Comparison of ENCODE assay signal across 9 cellular contexts in the genomic region with DNA sequence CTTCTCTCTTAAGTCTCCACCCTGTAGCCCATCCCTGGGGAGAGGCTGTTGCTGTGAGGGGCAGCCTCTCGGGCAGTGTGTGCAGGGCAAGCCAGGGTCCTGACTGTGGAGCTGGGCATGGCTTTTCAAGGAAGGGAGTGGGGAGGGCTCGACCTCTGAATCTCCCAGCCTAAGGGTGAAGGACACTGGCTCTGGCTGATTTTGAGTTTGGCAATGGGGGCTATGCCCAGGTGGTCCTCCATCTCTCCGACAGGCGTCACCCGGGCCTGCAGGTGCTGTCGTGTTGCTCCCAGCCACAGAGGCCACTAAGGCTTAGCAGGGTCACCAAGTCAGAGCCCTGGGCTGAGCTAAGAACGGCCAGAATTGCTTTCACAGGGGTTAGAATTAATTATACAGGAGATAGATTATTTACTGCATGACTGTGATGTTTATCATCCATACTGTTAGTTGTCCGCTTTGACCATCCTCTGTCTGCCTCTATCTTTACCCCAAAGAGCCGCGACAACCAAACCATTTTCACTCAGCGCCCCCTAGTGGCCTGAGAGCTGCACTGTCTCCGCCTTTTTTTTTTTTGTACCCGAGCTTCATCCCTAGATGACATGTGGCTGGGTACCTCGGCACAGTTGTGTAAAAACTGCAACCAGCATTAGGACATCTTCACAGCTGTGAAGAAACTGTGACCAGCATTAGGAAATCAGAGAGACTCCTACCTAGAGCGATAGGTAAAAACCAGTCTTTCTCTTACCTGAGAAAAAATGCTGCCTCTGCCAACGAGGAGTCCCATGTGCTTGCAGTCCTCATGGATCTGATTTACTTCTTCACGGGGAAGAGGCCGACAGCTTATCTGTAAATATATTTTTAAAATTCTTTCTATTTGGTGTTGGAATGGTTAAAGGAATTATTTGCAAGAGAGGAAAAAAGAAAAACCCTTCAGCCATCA. TPM values are rescaled to one million over a fixed set of nuclear protein-coding genes. Genes with fewer than 3 reads are reported as not detected.
A peak's percentile ranks its signal among the peaks of the same experiment; 100 is the strongest.
DNase-seq lines count a peak whose midpoint lies in the region; ATAC-seq, FAIRE-seq and TF ChIP-seq lines count a peak whose summit lies in the region.
"Had no signal": no experiment of that assay in that cellular context is flagged by ENCODE, and none has a peak within 500 bp of the region (broad histone marks: within the 10 kb centered on the region; RNA-seq: fewer than 3 reads in every experiment).

No MANE protein-coding gene starts in this region.

- H3K79me2 ChIP-seq in astrocyte (ENCODE audit: insufficient read depth, low read length) = no peaks in the 10 kb centered on the region

- peak; percentile 87 for TF ChIP-seq CTCF in astrocyte (IDR thresholded peaks at IDR 0.05; ENCODE audit: insufficient read depth, low read depth, low read length)

- H3K9me3 ChIP-seq in astrocyte (ENCODE audit: insufficient read depth, low read depth, low read length) = no peaks in the 10 kb centered on the region

- H3K36me3 ChIP-seq in astrocyte (ENCODE audit: insufficient read depth, low read length) = no peaks in the 10 kb centered on the region

- no peak overlapping the region for H3K4me3 Mint-ChIP-seq in T-helper 2 cell treated with Interferon-gamma antibody and Interleukin-4, amounts not matched to agents 5 μg/mL and 100 μg/mL, for 36 hours
- no peak overlapping the region for H3K4me3 Mint-ChIP-seq in astrocyte (ENCODE audit: unreplicated experiment)

- peak; percentile 62 for ATAC-seq in HG02623 (IDR thresholded peaks at IDR 0.05; ENCODE audit: unreplicated experiment)

- H3K9me3 Mint-ChIP-seq in T-helper 2 cell treated with Interferon-gamma antibody and Interleukin-4, amounts not matched to agents 5 μg/mL and 100 μg/mL, for 36 hours = no peaks in the 10 kb centered on the region
- peaks cover 3% of the 10 kb centered on the region for H3K9me3 Mint-ChIP-seq in astrocyte (ENCODE audit: unreplicated experiment)

- H3K4me1 ChIP-seq in astrocyte (ENCODE audit: insufficient read depth, low read length) = no peaks in the 10 kb centered on the region

- H3K4me2 ChIP-seq in astrocyte (ENCODE audit: low read length) = no peak overlapping the region

- H3K27me3 Mint-ChIP-seq in T-helper 2 cell treated with Interferon-gamma antibody and Interleukin-4, amounts not matched to agents 5 μg/mL and 100 μg/mL, for 36 hours (ENCODE audit: low read depth) = peaks cover 31% of the 10 kb centered on the region
- peaks cover 16% of the 10 kb centered on the region for H3K27me3 Mint-ChIP-seq in astrocyte (ENCODE audit: low read depth, unreplicated experiment)

- H2AFZ ChIP-seq in astrocyte (ENCODE audit: low read depth, low read length) = no peak overlapping the region

- DNase-seq in SIG-M5 treated with dmso at 0.1 percent for 504 hours (lab: John Stamatoyannopoulos, UW; ENCODE audit: unreplicated experiment) (peak; percentile 42), SIG-M5 (lab: John Stamatoyannopoulos, UW) (no peak), NCI-H1694 (lab: John Stamatoyannopoulos, UW) (peak; percentile 63), astrocyte (ENCODE audit: low read depth) (no peak), iPS DF 4.7 (ENCODE audit: extremely low read depth, low spot score) (peak; percentile 16)
- DNase-seq in T-helper 2 cell treated with Interferon-gamma antibody and Interleukin-4, amounts not matched to agents 5 μg/mL and 100 μg/mL, for 36 hours (ENCODE audit: low spot score) = peak; percentile 55
- DNase-seq in stimulated activated CD4-positive, alpha-beta T cell treated with anti-CD3 and anti-CD28 coated beads, Interleukin-12 subunit alpha, Interleukin-12 subunit beta, amount 100 ng/mL, for 48 hours (ENCODE audit: low read depth in 2 of 3, low spot score in 1 of 3) = peak; percentile 25 to 72 (median 46)

- no peaks in the 10 kb centered on the region for H3K36me3 Mint-ChIP-seq in T-helper 2 cell treated with Interferon-gamma antibody and Interleukin-4, amounts not matched to agents 5 μg/mL and 100 μg/mL, for 36 hours (ENCODE audit: low read depth)
- H3K36me3 Mint-ChIP-seq in astrocyte (ENCODE audit: low read depth, unreplicated experiment) = no peaks in the 10 kb centered on the region

- no peak overlapping the region for H3K27ac Mint-ChIP-seq in T-helper 2 cell treated with Interferon-gamma antibody and Interleukin-4, amounts not matched to agents 5 μg/mL and 100 μg/mL, for 36 hours
- no peak overlapping the region for H3K27ac Mint-ChIP-seq in astrocyte (ENCODE audit: unreplicated experiment)

- H3K27me3 ChIP-seq in astrocyte (ENCODE audit: insufficient read depth, low read length) = peaks cover 15% of the 10 kb centered on the region

- H4K20me1 ChIP-seq in astrocyte (ENCODE audit: insufficient read depth, low read length) = no peaks in the 10 kb centered on the region

- no peak overlapping the region for H3K27ac ChIP-seq in astrocyte (ENCODE audit: low read depth, low read length)

- no peaks in the 10 kb centered on the region for H3K4me1 Mint-ChIP-seq in T-helper 2 cell treated with Interferon-gamma antibody and Interleukin-4, amounts not matched to agents 5 μg/mL and 100 μg/mL, for 36 hours (ENCODE audit: low read depth)
- H3K4me1 Mint-ChIP-seq in astrocyte (ENCODE audit: low read depth, unreplicated experiment) = peaks cover 2% of the 10 kb centered on the region

- H3K9ac ChIP-seq in astrocyte (ENCODE audit: low read length) = no peak overlapping the region

- H3K4me3 ChIP-seq in astrocyte (ENCODE audit: insufficient read depth, low read depth, low read length) = no peak overlapping the region

- FAIRE-seq in astrocyte (lab: Jason Lieb, UNC) = peak; percentile 5

RNA-seq across cellular contexts. Expression of gene AGXT2, which starts 44.5 kb away (rescaled TPM):
- not detected in 2 replicates for total RNA-seq in astrocyte
- total RNA-seq: pulmonary artery endothelial cell had no signal

Comparison
In these comparisons a context has a peak if more than half of its experiments do, and no peak if none do; other contexts are left out.
1. DNase-seq: peak in SIG-M5 treated with dmso at 0.1 percent for 504 hours (single experiment), NCI-H1694 (single experiment), T-helper 2 cell treated with Interferon-gamma antibody and Interleukin-4, amounts not matched to agents 5 μg/mL and 100 μg/mL, for 36 hours (single experiment), iPS DF 4.7 (single experiment) and stimulated activated CD4-positive, alpha-beta T cell treated with anti-CD3 and anti-CD28 coated beads, Interleukin-12 subunit alpha, Interleukin-12 subunit beta, amount 100 ng/mL, for 48 hours (3 of 3); none in SIG-M5 (single experiment) and astrocyte (single experiment).